In the genomic region with DNA sequence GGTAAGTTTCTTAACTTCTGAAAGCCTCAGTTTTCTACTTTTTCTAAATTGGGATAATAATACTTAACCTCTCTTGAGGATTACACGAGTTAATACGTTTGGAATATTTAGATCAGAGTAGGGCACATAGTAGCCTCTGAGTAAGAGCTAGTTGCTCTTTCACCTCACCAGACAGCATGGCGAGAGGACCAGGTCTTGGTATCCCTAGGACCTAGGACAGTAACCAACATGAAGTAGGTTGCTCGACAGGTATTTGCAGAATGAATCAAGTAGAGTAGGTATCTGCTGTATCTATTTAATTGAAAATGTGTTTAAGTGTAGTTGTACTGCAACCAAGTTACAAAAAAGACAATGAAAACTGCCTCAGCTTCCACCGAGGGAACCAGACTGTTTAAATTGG, we compare ENCODE assay signal across 8 cellular contexts. TPM values are rescaled to one million over a fixed set of nuclear protein-coding genes. Genes with fewer than 3 reads are reported as not detected.
DNase-seq lines count a peak whose midpoint lies in the region; ATAC-seq and TF ChIP-seq lines count a peak whose summit lies in the region.

No MANE protein-coding gene starts in this region.

- H3K27ac Mint-ChIP-seq in MCF 10A (ENCODE audit: low read depth, unreplicated experiment) = no peak overlapping the region
- peak overlapping the region; percentile 47 to 99 (median 95) for H3K27ac Mint-ChIP-seq in naive thymus-derived CD4-positive, alpha-beta T cell

- POLR2A ChIA-PET in MCF 10A (lab: Yijun Ruan, JAX) = no interaction called here
- POLR2A ChIA-PET in naive thymus-derived CD4-positive, alpha-beta T cell (lab: Charles Lee) = no interaction called here

- CTCF ChIA-PET in MCF 10A (lab: Yijun Ruan, JAX) = interaction anchor here (0.7 to 0.8 kb wide), 2 partner anchors 19 to 1474 kb away, joined by 3 read pairs; no protein-coding TSS in a partner anchor
- CTCF ChIA-PET in naive thymus-derived CD4-positive, alpha-beta T cell (lab: Charles Lee) = no interaction called here

- H3K4me3 ChIP-seq in AG10803 (ENCODE audit: low read length) (peak overlapping the region; percentile 91), HUES6 (ENCODE audit: low read depth, low read length) (peak overlapping the region; percentile 94)
- peak overlapping the region; percentile 59 for H3K4me3 ChIP-seq in naive thymus-derived CD4-positive, alpha-beta T cell (ENCODE audit: low read length)

- no peak for ATAC-seq in naive thymus-derived CD4-positive, alpha-beta T cell
- ATAC-seq in GM18907 (IDR thresholded peaks at IDR 0.05; ENCODE audit: unreplicated experiment) (no peak), GM18868 (IDR thresholded peaks at IDR 0.05; ENCODE audit: unreplicated experiment) (no peak), GM19035 (IDR thresholded peaks at IDR 0.05; ENCODE audit: unreplicated experiment) (no peak)

- peaks cover 12% of the 10 kb centered on the region; the same call in 1 of the 2 replicates for H3K4me1 ChIP-seq in HUES6 (ENCODE audit: control insufficient read depth, insufficient read depth, low read length)
- peaks cover 17 to 29% of the 10 kb centered on the region in 2 donors for H3K4me1 ChIP-seq in naive thymus-derived CD4-positive, alpha-beta T cell (ENCODE audit: control insufficient read depth in 2 of 2, insufficient read depth in 2 of 2, low read length in 2 of 2)

- no peaks in the 10 kb centered on the region for H3K9me3 ChIP-seq in HUES6 (ENCODE audit: control insufficient read depth, insufficient read depth, low read depth, low read length)
- H3K9me3 ChIP-seq in naive thymus-derived CD4-positive, alpha-beta T cell (ENCODE audit: control insufficient read depth in 2 of 3, low read length in 3 of 3) = no peaks in the 10 kb centered on the region

- peaks cover 20% of the 10 kb centered on the region for H3K4me1 Mint-ChIP-seq in MCF 10A (ENCODE audit: insufficient read depth, unreplicated experiment)
- H3K4me1 Mint-ChIP-seq in naive thymus-derived CD4-positive, alpha-beta T cell = peaks cover 24 to 51% (median 46%) of the 10 kb centered on the region in 7 donors

- no peaks in the 10 kb centered on the region for H3K9me3 Mint-ChIP-seq in MCF 10A (ENCODE audit: unreplicated experiment)
- peaks cover 0 to 2% (median 0%) of the 10 kb centered on the region in 11 donors for H3K9me3 Mint-ChIP-seq in naive thymus-derived CD4-positive, alpha-beta T cell

- peak overlapping the region; percentile 98 for H3K4me3 Mint-ChIP-seq in MCF 10A (ENCODE audit: unreplicated experiment)
- peak overlapping the region; percentile 91 to 100 (median 96) for H3K4me3 Mint-ChIP-seq in naive thymus-derived CD4-positive, alpha-beta T cell

- intact Hi-C loops in MCF 10A (cut with micrococcal nuclease) = no loop called here
- intact Hi-C loops in naive thymus-derived CD4-positive, alpha-beta T cell (cut with micrococcal nuclease) = loop anchor here (5.0 kb wide), 2 partner anchors 762 to 912 kb away; a partner anchor contains a TSS

- peaks cover 42% of the 10 kb centered on the region for H3K36me3 Mint-ChIP-seq in MCF 10A (ENCODE audit: insufficient read depth, unreplicated experiment)
- H3K36me3 Mint-ChIP-seq in naive thymus-derived CD4-positive, alpha-beta T cell = peaks cover 1 to 27% (median 18%) of the 10 kb centered on the region in 5 donors

- DNase-seq in AG10803 (ENCODE audit: low read depth) (no peak), MCF 10A (ENCODE audit: unreplicated experiment) (no peak), mucosa of gallbladder (ENCODE audit: low spot score) (no peak)
- no peak for DNase-seq in naive thymus-derived CD4-positive, alpha-beta T cell

- TF ChIP-seq CTCF in AG10803 (conservative IDR thresholded peaks at IDR 0.05; ENCODE audit: low read length) (no peak), MCF 10A (IDR thresholded peaks at IDR 0.05; ENCODE audit: unreplicated experiment) (no peak)

- no peak overlapping the region for H3K27ac ChIP-seq in HUES6 (ENCODE audit: low read depth, low read length)
- peak overlapping the region; percentile 62 for H3K27ac ChIP-seq in naive thymus-derived CD4-positive, alpha-beta T cell (ENCODE audit: low read depth, low read length)

- peaks cover 34% of the 10 kb centered on the region for H3K36me3 ChIP-seq in HUES6 (ENCODE audit: control insufficient read depth, insufficient read depth, low read length)
- H3K36me3 ChIP-seq in naive thymus-derived CD4-positive, alpha-beta T cell (ENCODE audit: control insufficient read depth in 2 of 3, insufficient read depth in 3 of 3, low read length in 3 of 3) = peaks cover 9 to 31% (median 16%) of the 10 kb centered on the region in 3 experiments

- no peaks in the 10 kb centered on the region for H3K27me3 ChIP-seq in HUES6 (ENCODE audit: control insufficient read depth, insufficient read depth, low read length)
- H3K27me3 ChIP-seq in naive thymus-derived CD4-positive, alpha-beta T cell (ENCODE audit: control insufficient read depth in 2 of 2, insufficient read depth in 2 of 2, low read length in 2 of 2) = no peaks in the 10 kb centered on the region

- no peaks in the 10 kb centered on the region for H3K27me3 Mint-ChIP-seq in MCF 10A (ENCODE audit: insufficient read depth, unreplicated experiment)
- peaks cover 0 to 21% (median 0%) of the 10 kb centered on the region in 5 donors for H3K27me3 Mint-ChIP-seq in naive thymus-derived CD4-positive, alpha-beta T cell

- H3K9ac ChIP-seq in HUES6 (ENCODE audit: low read length) = peak overlapping the region; percentile 83

- TSS peak; percentile 63 for BruUV-seq in MCF 10A (replicated peaks; lab: Mats Ljungman, UMichigan)

RNA-seq across cellular contexts. Expression of a gene that starts 1.4 kb away (rescaled TPM):
- total RNA-seq in MCF 10A (2022) = 23.1 and 26.4 TPM in 2 replicates
- 10 to 100 TPM; 17.4 to 25.4 (median 22.4) TPM for total RNA-seq in naive thymus-derived CD4-positive, alpha-beta T cell
- 10 to 100 TPM; 14.5 to 20.8 TPM for polyA plus RNA-seq in naive thymus-derived CD4-positive, alpha-beta T cell
- total RNA-seq in mucosa of gallbladder = 18.8 TPM

RNA-seq across cellular contexts. Expression of a gene that starts 46.4 kb away (rescaled TPM):
- total RNA-seq in MCF 10A (2022) (not detected in 2 replicates), mucosa of gallbladder (not detected)
- not detected for total RNA-seq in naive thymus-derived CD4-positive, alpha-beta T cell
- polyA plus RNA-seq in naive thymus-derived CD4-positive, alpha-beta T cell = not detected
